ENCODE assay signal across 4 cellular contexts in genomic region chr4:135236035-135236434, GRCh38.
TF ChIP-seq lines count a peak whose summit lies in the region.

No MANE protein-coding gene starts in this region.

TF ChIP-seq in SK-N-SH treated with all-trans-retinoic acid at 6 μM for 48 hours, 23 proteins besides CTCF, POLR2A, EP300 and RAD21 (continued from another document and continues in another):
- no peak for TF ChIP-seq ZNF8 (CRISPR knock-in tag; IDR thresholded peaks at IDR 0.05)
- TF ChIP-seq TSHZ2 (CRISPR knock-in tag; IDR thresholded peaks at IDR 0.05), result no peak
- no peak for TF ChIP-seq ZNF565 (CRISPR knock-in tag; conservative IDR thresholded peaks at IDR 0.05; ENCODE audit: low read depth)
- TF ChIP-seq PATZ1 (CRISPR knock-in tag; IDR thresholded peaks at IDR 0.05; ENCODE audit: borderline replicate concordance), result no peak
- no peak for TF ChIP-seq GLIS3 (CRISPR knock-in tag; IDR thresholded peaks at IDR 0.05)
- no peak for TF ChIP-seq CSDC2 (CRISPR knock-in tag; IDR thresholded peaks at IDR 0.05)
- no peak for TF ChIP-seq ZFP30 (CRISPR knock-in tag; IDR thresholded peaks at IDR 0.05)

TF ChIP-seq in SK-N-SH, 30 proteins besides CTCF, POLR2A, EP300 and RAD21 (continued from another document):
- no peak for TF ChIP-seq MAX (IDR thresholded peaks at IDR 0.05; ENCODE audit: low read depth)
- TF ChIP-seq YY1 (IDR thresholded peaks at IDR 0.05; ENCODE audit: low read depth), result no peak
- no peak for TF ChIP-seq EZH2phosphoT487 (IDR thresholded peaks at IDR 0.05; ENCODE audit: borderline replicate concordance, low read depth)
- TF ChIP-seq FOSL2 (IDR thresholded peaks at IDR 0.05; ENCODE audit: borderline replicate concordance, low read depth), result no peak
- TF ChIP-seq FOXJ3 (CRISPR knock-in tag; IDR thresholded peaks at IDR 0.05), result no peak
- no peak for TF ChIP-seq MXI1 (IDR thresholded peaks at IDR 0.05; ENCODE audit: low read depth, low read length)
- TF ChIP-seq USF2 (IDR thresholded peaks at IDR 0.05; ENCODE audit: borderline replicate concordance, low read depth, low read length), result no peak
- TF ChIP-seq ELF1 (IDR thresholded peaks at IDR 0.05), result no peak
- no peak for TF ChIP-seq RCOR1 (IDR thresholded peaks at IDR 0.05; ENCODE audit: low read length)
TF ChIP-seq in SK-N-SH: peak in this region for 0.

TF ChIP-seq in neural cell, 6 proteins besides CTCF, POLR2A, EP300 and RAD21 (continued from another document):
- TF ChIP-seq REST (IDR thresholded peaks at IDR 0.05; ENCODE audit: borderline replicate concordance) (peak; percentile 98), MXI1 (conservative IDR thresholded peaks at IDR 0.05; ENCODE audit: poor library complexity, severe bottlenecking) (no peak), SMC3 (conservative IDR thresholded peaks at IDR 0.05; ENCODE audit: poor library complexity) (no peak), EZH2 (IDR thresholded peaks at IDR 0.05; ENCODE audit: borderline replicate concordance, insufficient read depth, low read length, poor library complexity, severe bottlenecking) (no peak), POLR2AphosphoS5 (IDR thresholded peaks at IDR 0.05) (peak; percentile 34)

TF ChIP-seq in WTC11, 78 proteins besides CTCF, POLR2A, EP300 and RAD21 (continued from another document):
- TF ChIP-seq ATF3 (CRISPR knock-in tag; conservative IDR thresholded peaks at IDR 0.05), result no peak
- no peak for TF ChIP-seq TEAD4 (CRISPR knock-in tag; IDR thresholded peaks at IDR 0.05)
- TF ChIP-seq FOXK1 (CRISPR knock-in tag; IDR thresholded peaks at IDR 0.05), result no peak
- no peak for TF ChIP-seq GABPB1 (CRISPR knock-in tag; IDR thresholded peaks at IDR 0.05)
- TF ChIP-seq NR3C1 (CRISPR knock-in tag; conservative IDR thresholded peaks at IDR 0.05; ENCODE audit: low read depth), result no peak
- no peak for TF ChIP-seq EMX1 (CRISPR knock-in tag; IDR thresholded peaks at IDR 0.05)
- TF ChIP-seq ATF1 (CRISPR knock-in tag; IDR thresholded peaks at IDR 0.05), result no peak
- TF ChIP-seq ZNF138 (CRISPR knock-in tag; conservative IDR thresholded peaks at IDR 0.05), result no peak
- no peak for TF ChIP-seq ZNF425 (CRISPR knock-in tag; conservative IDR thresholded peaks at IDR 0.05)
